Comparison of ENCODE assay signal across 17 cellular contexts in the genomic region with DNA sequence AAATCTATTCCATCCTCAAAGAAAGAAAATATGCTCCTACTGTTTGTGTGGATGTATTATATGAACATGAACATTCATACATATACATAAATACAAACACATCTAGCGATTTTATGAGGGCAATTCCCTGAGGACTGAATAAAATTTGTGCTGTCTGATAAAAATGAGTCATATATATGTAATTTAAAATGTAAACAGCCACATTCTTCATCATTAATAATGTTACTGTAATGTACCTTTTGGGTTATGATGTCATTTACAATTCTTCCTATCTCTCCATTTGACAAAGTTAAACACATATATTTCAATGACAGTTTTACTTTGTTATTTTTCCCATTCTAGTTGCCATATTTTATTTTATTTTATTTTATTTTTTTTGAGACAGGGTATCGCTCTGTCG.
DNase-seq lines count a peak whose midpoint lies in the region; ATAC-seq, FAIRE-seq and TF ChIP-seq lines count a peak whose summit lies in the region.
"Had no signal": no experiment of that assay in that cellular context is flagged by ENCODE, and none has a peak within 500 bp of the region (broad histone marks: within the 10 kb centered on the region; RNA-seq: fewer than 3 reads in every experiment).

No MANE protein-coding gene starts in this region.

- WGBS in HepG2 (ENCODE audit: low lambda C conversion rate), result 93% methylated on average over 3 of the region's 3 CpGs
- WGBS in right lobe of liver (ENCODE audit: insufficient coverage, low coverage, low lambda C conversion rate, missing lambda C conversion rate), result 58% methylated on average over 3 of the region's 3 CpGs

- H3K9ac ChIP-seq in HepG2 (ENCODE audit: insufficient read depth, low read depth, low read length), result no peak overlapping the region
- H3K9ac ChIP-seq in PC-3 (ENCODE audit: low read length), result no peak overlapping the region
- H3K9ac ChIP-seq: BLaER1 had no signal

- no peak overlapping the region for H2AFZ ChIP-seq in HepG2 (ENCODE audit: low read length)
- H2AFZ ChIP-seq in PC-3 (ENCODE audit: low read length), result no peak overlapping the region

- no peak for TF ChIP-seq EP300 in HepG2 (IDR thresholded peaks at IDR 0.05; ENCODE audit: low read depth in 2 of 2, low read length in 2 of 2)
- no peak for TF ChIP-seq EP300 in HepG2 (CRISPR knock-in tag; IDR thresholded peaks at IDR 0.05; ENCODE audit: borderline replicate concordance)

- H3K27ac ChIP-seq in HepG2 (ENCODE audit: extremely low read length, insufficient read depth, low read length) (no peak overlapping the region), right lobe of liver (no peak overlapping the region), PC-3 (ENCODE audit: low read length) (no peak overlapping the region)
- H3K27ac ChIP-seq: 22Rv1, BLaER1, HL-60 had no signal

- TF ChIP-seq POLR2A in HepG2 (IDR thresholded peaks at IDR 0.05; ENCODE audit: insufficient read depth in 1 of 2, low read depth in 2 of 2, low read length in 2 of 2), result no peak
- no peak for TF ChIP-seq POLR2A in right lobe of liver (IDR thresholded peaks at IDR 0.05)

- H3K9me3 ChIP-seq in HepG2 (ENCODE audit: low read length), result no peaks in the 10 kb centered on the region
- H3K9me3 ChIP-seq in right lobe of liver, result no peaks in the 10 kb centered on the region
- H3K9me3 ChIP-seq in PC-3 (ENCODE audit: low read length), result no peaks in the 10 kb centered on the region
- H3K9me3 ChIP-seq: BLaER1 had no signal

- H3K79me2 ChIP-seq in HepG2 (ENCODE audit: insufficient read depth, low read length), result no peaks in the 10 kb centered on the region
- H3K79me2 ChIP-seq in PC-3 (ENCODE audit: low read length), result no peaks in the 10 kb centered on the region

- in situ Hi-C loops in HepG2 (cut with HindIII; ENCODE audit: extremely low pct_ligation_motif_present, low pct_unique_long_range_greater_than_20kb), result no loop called here

- no peaks in the 10 kb centered on the region for H3K36me3 ChIP-seq in HepG2 (replicated peaks in 1 of 2; ENCODE audit: control insufficient read depth in 1 of 2, insufficient read depth in 2 of 2, low read length in 2 of 2)
- H3K36me3 ChIP-seq in right lobe of liver, result no peaks in the 10 kb centered on the region
- H3K36me3 ChIP-seq in PC-3 (ENCODE audit: low read depth, low read length), result no peaks in the 10 kb centered on the region
- peaks cover 2% of the 10 kb centered on the region for H3K36me3 ChIP-seq in bronchial epithelial cell (ENCODE audit: control insufficient read depth, insufficient read depth, low read length)

- no peaks in the 10 kb centered on the region for H4K20me1 ChIP-seq in HepG2 (ENCODE audit: insufficient read depth, low read length)
- H4K20me1 ChIP-seq in PC-3 (ENCODE audit: low read length), result no peaks in the 10 kb centered on the region
- H4K20me1 ChIP-seq: BLaER1 had no signal

- no peak overlapping the region for H3K4me3 ChIP-seq in HepG2 (replicated peaks in 1 of 3; ENCODE audit: insufficient read depth in 1 of 3, low read depth in 2 of 3, low read length in 3 of 3)
- H3K4me3 ChIP-seq in right lobe of liver, result no peak overlapping the region
- H3K4me3 ChIP-seq in PC-3 (ENCODE audit: low read length), result no peak overlapping the region
- no peak overlapping the region for H3K4me3 ChIP-seq in bronchial epithelial cell (ENCODE audit: low read depth, low read length)
- H3K4me3 ChIP-seq: BLaER1, GM12878 had no signal

- H3K27me3 ChIP-seq in HepG2 (ENCODE audit: control insufficient read depth in 1 of 2, insufficient read depth in 2 of 2, low read length in 2 of 2) (no peaks in the 10 kb centered on the region), right lobe of liver (no peaks in the 10 kb centered on the region), PC-3 (ENCODE audit: low read length) (no peaks in the 10 kb centered on the region), bronchial epithelial cell (ENCODE audit: control insufficient read depth, insufficient read depth, low read length) (no peaks in the 10 kb centered on the region)
- H3K27me3 ChIP-seq: BLaER1 had no signal

- H3K9me2 ChIP-seq in PC-3 (replicated peaks; ENCODE audit: low read length), result no peaks in the 10 kb centered on the region

- intact Hi-C loops in HepG2 (cut with micrococcal nuclease; ENCODE audit: unreplicated experiment), result loop anchor here (10.0 kb wide), 1 partner anchor 137 kb away; no protein-coding TSS in a partner anchor
- intact Hi-C loops in right lobe of liver (cut with DNase I), result no loop called here
- intact Hi-C loops in PC-3 (cut with micrococcal nuclease), result loop anchor here (5.0 kb wide), 1 partner anchor 40 kb away; no protein-coding TSS in a partner anchor

- TF ChIP-seq RAD21 in HepG2 (CRISPR knock-in tag; IDR thresholded peaks at IDR 0.05), result no peak

- DNase-seq in HepG2 (ENCODE audit: low spot score) (no peak), right lobe of liver (no peak), PC-3 (peak; percentile 77), bronchial epithelial cell (ENCODE audit: low read depth) (peak; percentile 22), RPMI8226 (no peak), mesenteric fat pad (ENCODE audit: low spot score) (no peak)
- DNase-seq: CD4-positive, alpha-beta memory T cell; DMS153; DMS79; H9; KG1 had no signal

- CTCF ChIA-PET in HepG2 (lab: Yijun Ruan, JAX; ENCODE audit: low intra/inter-chr PET ratio, low total read pairs) (no interaction called here), PC-3 (lab: Charles Lee) (no interaction called here)

- H3K4me1 ChIP-seq in HepG2 (ENCODE audit: insufficient read depth, low read length) (peaks cover 37% of the 10 kb centered on the region), right lobe of liver (peaks cover 0 to 14% (median 6%) of the 10 kb centered on the region in 4 donors), PC-3 (ENCODE audit: insufficient read depth, low read length) (peaks cover 44% of the 10 kb centered on the region)

- FAIRE-seq in HepG2 (lab: Jason Lieb, UNC), result no peak
- FAIRE-seq in bronchial epithelial cell (lab: Jason Lieb, UNC), result no peak
- FAIRE-seq: H1 had no signal

- POLR2A ChIA-PET in HepG2 (lab: Yijun Ruan, JAX) (no interaction called here), PC-3 (lab: Charles Lee; ENCODE audit: unreplicated experiment) (no interaction called here)

- TF ChIP-seq CTCF in HepG2 (CRISPR knock-in tag; IDR thresholded peaks at IDR 0.05), result no peak
- TF ChIP-seq CTCF in right lobe of liver (IDR thresholded peaks at IDR 0.05), result no peak
- TF ChIP-seq CTCF in PC-3 (conservative IDR thresholded peaks at IDR 0.05; ENCODE audit: low read depth, low read length), result no peak
- TF ChIP-seq CTCF in bronchial epithelial cell (IDR thresholded peaks at IDR 0.05; ENCODE audit: insufficient read depth, low read length, severe bottlenecking), result no peak

- H3K4me2 ChIP-seq in HepG2 (ENCODE audit: low read depth, low read length) (no peak overlapping the region), PC-3 (ENCODE audit: low read length) (no peak overlapping the region)
- H3K4me2 ChIP-seq: BLaER1 had no signal

- no TSS peak for BruUV-seq in HepG2 (replicated peaks; lab: Mats Ljungman, UMichigan)
- BruUV-seq in PC-3 (replicated peaks; lab: Mats Ljungman, UMichigan), result no TSS peak

- ATAC-seq in HepG2 (no peak), right lobe of liver (no peak), PC-3 (peak; percentile 21), GM19324 (IDR thresholded peaks at IDR 0.05; ENCODE audit: low FRiP score, unreplicated experiment) (no peak)
- ATAC-seq: GM12878 had no signal

- no peaks in the 10 kb centered on the region for H3F3A ChIP-seq in PC-3 (ENCODE audit: low read length, unreplicated experiment)

TF ChIP-seq in HepG2, 621 proteins besides CTCF, POLR2A, EP300 and RAD21:
- TF ChIP-seq NR2F2 (IDR thresholded peaks at IDR 0.05; ENCODE audit: borderline replicate concordance, low read depth) (no peak), ZNF136 (CRISPR knock-in tag; IDR thresholded peaks at IDR 0.05; ENCODE audit: low read depth) (no peak), ATF7 (IDR thresholded peaks at IDR 0.05) (peak; percentile 69), ATF7 (CRISPR knock-in tag; IDR thresholded peaks at IDR 0.05) (no peak), CREB1 (IDR thresholded peaks at IDR 0.05) (0 out of 2 replicates have a peak, but pooled peaks have one; percentile 17), CREB1 (CRISPR knock-in tag; IDR thresholded peaks at IDR 0.05) (no peak)

Comparison
In these comparisons a context has a peak if more than half of its experiments do, and no peak if none do; other contexts are left out.
1. intact Hi-C loops: an anchor here in HepG2 (10.0 kb wide) and PC-3 (5.0 kb wide); none called in right lobe of liver.
2. DNase-seq: peak in PC-3 (single experiment) and bronchial epithelial cell (single experiment); none in HepG2 (single experiment), right lobe of liver (0 of 3), RPMI8226 (single experiment) and mesenteric fat pad (single experiment).